ENCODE assay signal across 21 cellular contexts in the genomic region with DNA sequence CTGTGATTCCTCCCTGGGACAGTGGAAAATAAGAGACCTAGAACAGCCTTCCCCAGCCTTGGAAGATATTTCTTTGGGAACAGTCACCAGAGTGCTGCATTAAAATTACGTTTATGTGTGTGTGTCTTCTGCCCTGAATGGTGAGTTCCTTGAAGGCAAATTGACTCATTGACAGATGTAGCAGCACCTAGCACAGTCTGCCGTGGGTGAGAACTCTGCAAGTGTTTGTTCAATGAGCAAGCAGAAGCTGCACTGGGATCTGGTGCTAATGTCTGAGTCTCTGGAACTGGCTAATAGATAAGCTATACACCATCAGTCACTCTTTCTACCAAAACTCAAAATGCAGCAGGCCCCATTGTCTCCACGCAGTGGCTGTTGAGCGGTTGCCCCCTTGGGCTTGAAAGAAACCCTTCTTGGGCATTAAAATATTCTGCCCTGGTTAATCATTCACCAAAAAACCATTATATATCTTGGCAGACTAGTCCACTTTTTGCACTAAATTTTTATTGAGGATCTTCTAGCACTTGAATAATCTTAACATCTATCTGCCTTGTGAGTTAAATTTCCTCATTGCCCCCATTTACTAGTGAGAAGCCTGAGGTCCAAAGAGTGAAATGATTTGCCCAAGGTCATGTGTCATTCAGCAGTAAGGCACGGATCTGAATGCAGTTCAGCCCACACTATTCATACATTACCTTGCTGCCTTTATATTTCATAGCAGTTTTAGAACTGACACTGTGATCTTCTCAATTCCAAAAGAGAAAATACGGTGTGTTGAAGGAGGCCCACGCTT.
A peak's percentile ranks its signal among the peaks of the same experiment; 100 is the strongest.
DNase-seq lines count a peak whose midpoint lies in the region; ATAC-seq and TF ChIP-seq lines count a peak whose summit lies in the region.
"Had no signal": no experiment of that assay in that cellular context is flagged by ENCODE, and none has a peak within 500 bp of the region (broad histone marks: within the 10 kb centered on the region; RNA-seq: fewer than 3 reads in every experiment).

No MANE protein-coding gene starts in this region.

- peak overlapping the region; percentile 30 for H3K4me3 Mint-ChIP-seq in glutamatergic neuron (ENCODE audit: unreplicated experiment)

- peaks cover 4% of the 10 kb centered on the region for H3K36me3 Mint-ChIP-seq in glutamatergic neuron (ENCODE audit: unreplicated experiment)

- DNase-seq in PC-3 (peak; percentile 15), glutamatergic neuron (no peak), putamen (ENCODE audit: low spot score) (peak; percentile 34), activated gamma-delta T cell (lab: John Stamatoyannopoulos, UW) (no peak), NCI-H82 (lab: John Stamatoyannopoulos, UW) (no peak), GM13976 (ENCODE audit: low spot score) (no peak)
- DNase-seq: ACHN, EL, GF-D8, H7, MM.1S, NCI-H1092, NCI-H187 treated with DMSO at 0.1 percent for 48 hours, NCI-H2107, NCI-H226, NCI-H510A treated with DMSO at 0.1 percent for 48 hours, NCI-H774, Peyer's patch had no signal

- peak overlapping the region; percentile 57 to 75 (median 67) for H3K4me2 ChIP-seq in BLaER1 treated with 17β-estradiol and CSF1 and Interleukin-3, amounts not matched to agents 10 nM and 100 nM
- H3K4me2 ChIP-seq in PC-3 (ENCODE audit: low read length), result no peak overlapping the region

- peak; percentile 43 for ATAC-seq in PC-3
- ATAC-seq: SK-N-SH treated with all-trans-retinoic acid at 6 μM for 48 hours had no signal

- H3K9me3 ChIP-seq in BLaER1 treated with 17β-estradiol and CSF1 and Interleukin-3, amounts not matched to agents 10 nM and 100 nM (replicated peaks in 1 of 11), result peaks cover 0 to 7% (median 0%) of the 10 kb centered on the region in 11 experiments; a peak in 1 of 22 replicates
- no peaks in the 10 kb centered on the region for H3K9me3 ChIP-seq in PC-3 (ENCODE audit: low read length)
- H3K9me3 ChIP-seq: Peyer's patch had no signal

- peaks cover 0 to 31% (median 14%) of the 10 kb centered on the region in 11 experiments; a peak in 13 of 22 replicates for H4K20me1 ChIP-seq in BLaER1 treated with 17β-estradiol and CSF1 and Interleukin-3, amounts not matched to agents 10 nM and 100 nM
- H4K20me1 ChIP-seq in PC-3 (ENCODE audit: low read length), result no peaks in the 10 kb centered on the region

- no peaks in the 10 kb centered on the region for H3K9me3 Mint-ChIP-seq in glutamatergic neuron (ENCODE audit: unreplicated experiment)

- H3K27me3 Mint-ChIP-seq in glutamatergic neuron (ENCODE audit: unreplicated experiment), result peaks cover 6% of the 10 kb centered on the region

- no peak overlapping the region for H2AFZ ChIP-seq in PC-3 (ENCODE audit: low read length)

- no peak overlapping the region for H3K4me3 ChIP-seq in BLaER1 treated with 17β-estradiol and CSF1 and Interleukin-3, amounts not matched to agents 10 nM and 100 nM
- H3K4me3 ChIP-seq in PC-3 (ENCODE audit: low read length), result no peak overlapping the region
- H3K4me3 ChIP-seq: Peyer's patch had no signal

- BruUV-seq in PC-3 (replicated peaks; lab: Mats Ljungman, UMichigan), result no TSS peak

- peaks cover 40% of the 10 kb centered on the region for H3K4me1 Mint-ChIP-seq in glutamatergic neuron (ENCODE audit: low read depth, unreplicated experiment)

- CTCF ChIA-PET in PC-3 (lab: Charles Lee), result no interaction called here

- no peaks in the 10 kb centered on the region for H3K79me2 ChIP-seq in PC-3 (ENCODE audit: low read length)

- intact Hi-C loops in PC-3 (cut with micrococcal nuclease), result no loop called here

- H3K4me1 ChIP-seq in BLaER1 treated with 17β-estradiol and CSF1 and Interleukin-3, amounts not matched to agents 10 nM and 100 nM, result peaks cover 15 to 31% (median 20%) of the 10 kb centered on the region in 10 experiments
- H3K4me1 ChIP-seq in PC-3 (ENCODE audit: insufficient read depth, low read length), result peaks cover 5% of the 10 kb centered on the region; the same call in 1 of the 2 replicates
- H3K4me1 ChIP-seq: Peyer's patch had no signal

- no peaks in the 10 kb centered on the region for H3K36me3 ChIP-seq in BLaER1 treated with 17β-estradiol and CSF1 and Interleukin-3, amounts not matched to agents 10 nM and 100 nM
- no peaks in the 10 kb centered on the region for H3K36me3 ChIP-seq in PC-3 (ENCODE audit: low read depth, low read length)
- H3K36me3 ChIP-seq: Peyer's patch had no signal

- no peak overlapping the region for H3K27ac ChIP-seq in BLaER1 treated with 17β-estradiol and CSF1 and Interleukin-3, amounts not matched to agents 10 nM and 100 nM
- no peak overlapping the region for H3K27ac ChIP-seq in PC-3 (ENCODE audit: low read length)
- H3K27ac ChIP-seq: C4-2B, Peyer's patch had no signal

- no peaks in the 10 kb centered on the region for H3F3A ChIP-seq in PC-3 (ENCODE audit: low read length, unreplicated experiment)

- POLR2A ChIA-PET in PC-3 (lab: Charles Lee; ENCODE audit: unreplicated experiment), result no interaction called here

- H3K27me3 ChIP-seq in BLaER1 treated with 17β-estradiol and CSF1 and Interleukin-3, amounts not matched to agents 10 nM and 100 nM, result peaks cover 37 to 74% (median 60%) of the 10 kb centered on the region in 11 experiments
- no peaks in the 10 kb centered on the region for H3K27me3 ChIP-seq in PC-3 (ENCODE audit: low read length)
- H3K27me3 ChIP-seq: Peyer's patch had no signal

- H3K9me2 ChIP-seq in PC-3 (replicated peaks; ENCODE audit: low read length), result no peaks in the 10 kb centered on the region

- in situ Hi-C loops in GM13976 (cut with MboI; ENCODE audit: low sequenced_read_pairs, unreplicated experiment), result no loop called here

- H3K27ac Mint-ChIP-seq in glutamatergic neuron (ENCODE audit: unreplicated experiment), result peak overlapping the region; percentile 96

- no peak overlapping the region for H3K9ac ChIP-seq in BLaER1 treated with 17β-estradiol and CSF1 and Interleukin-3, amounts not matched to agents 10 nM and 100 nM
- no peak overlapping the region for H3K9ac ChIP-seq in PC-3 (ENCODE audit: low read length)

- TF ChIP-seq CTCF in PC-3 (conservative IDR thresholded peaks at IDR 0.05; ENCODE audit: low read depth, low read length) (no peak), glutamatergic neuron (IDR thresholded peaks at IDR 0.05; ENCODE audit: partially characterized antibody, unreplicated experiment) (no peak), GM13976 (IDR thresholded peaks at IDR 0.05; ENCODE audit: borderline replicate concordance, control extremely low read depth, extremely low read depth, insufficient read depth, missing control alignments) (no peak)

Comparison
In these comparisons a context has a peak if more than half of its experiments do, and no peak if none do; other contexts are left out.
1. DNase-seq: peak in PC-3 (single experiment) and putamen (single experiment); none in glutamatergic neuron (single experiment), activated gamma-delta T cell (single experiment), NCI-H82 (single experiment) and GM13976 (single experiment).